9 cellular contexts compared by ENCODE assay signal in genomic region chr17:63447688-63448005, GRCh38. TPM values are rescaled to one million over a fixed set of nuclear protein-coding genes. Genes with fewer than 3 reads are reported as not detected.
DNase-seq lines count a peak whose midpoint lies in the region; ATAC-seq and TF ChIP-seq lines count a peak whose summit lies in the region.
"Had no signal": no experiment of that assay in that cellular context is flagged by ENCODE, and none has a peak within 500 bp of the region (broad histone marks: within the 10 kb centered on the region; RNA-seq: fewer than 3 reads in every experiment).

No MANE protein-coding gene starts in this region.

- H3K9ac ChIP-seq in MM.1S (ENCODE audit: low read length), result no peak overlapping the region

- H3K4me2 ChIP-seq in MM.1S (ENCODE audit: low read depth, low read length), result no peak overlapping the region

- H3K4me3 Mint-ChIP-seq in activated CD4-positive, alpha-beta T cell treated with anti-CD3 and anti-CD28 coated beads for 36 hours, result peak overlapping the region; percentile 60
- H3K4me3 Mint-ChIP-seq in T-helper 17 cell (peak overlapping the region; percentile 72), glutamatergic neuron (ENCODE audit: unreplicated experiment) (no peak overlapping the region)
- peak overlapping the region in 1 of 2 donors; percentile 11 for H3K4me3 Mint-ChIP-seq in stimulated activated naive B cell treated with anti-CD40 and anti-IgM and Interleukin-4, amounts not matched to agents 10 μg/mL and 1 μg/mL and 100 μg/mL, for 72 hours

- no peak for DNase-seq in activated CD4-positive, alpha-beta T cell treated with anti-CD3 and anti-CD28 coated beads for 36 hours
- DNase-seq in activated CD4-positive, alpha-beta T cell treated with anti-CD3 and anti-CD28 coated beads, Interleukin-2, amount 50 U/mL, for 48 hours, result no peak
- DNase-seq in T-helper 17 cell, result no peak
- no peak for DNase-seq in glutamatergic neuron
- DNase-seq in stimulated activated naive B cell treated with anti-CD40 and anti-IgM and Interleukin-4, amounts not matched to agents 10 μg/mL and 1 μg/mL and 100 μg/mL, for 72 hours, result no peak
- no peak for DNase-seq in kidney tubule cell (ENCODE audit: low spot score)
- no peak for DNase-seq in MM.1S
- no peak for DNase-seq in left colon
- DNase-seq: C1 segment of cervical spinal cord had no signal

- no peaks in the 10 kb centered on the region for H3K9me3 Mint-ChIP-seq in activated CD4-positive, alpha-beta T cell treated with anti-CD3 and anti-CD28 coated beads for 36 hours (ENCODE audit: low read depth)
- peaks cover 8% of the 10 kb centered on the region for H3K9me3 Mint-ChIP-seq in glutamatergic neuron (ENCODE audit: unreplicated experiment)
- H3K9me3 Mint-ChIP-seq in stimulated activated naive B cell treated with anti-CD40 and anti-IgM and Interleukin-4, amounts not matched to agents 10 μg/mL and 1 μg/mL and 100 μg/mL, for 72 hours, result no peaks in the 10 kb centered on the region

- H3F3A ChIP-seq in MM.1S (ENCODE audit: insufficient read depth, low read length), result no peaks in the 10 kb centered on the region; the same call in 1 of the 2 replicates

- no peak for ATAC-seq in activated CD4-positive, alpha-beta T cell treated with anti-CD3 and anti-CD28 coated beads for 36 hours
- ATAC-seq in T-helper 17 cell, result no peak
- ATAC-seq in stimulated activated naive B cell treated with anti-CD40 and anti-IgM and Interleukin-4, amounts not matched to agents 10 μg/mL and 1 μg/mL and 100 μg/mL, for 72 hours (replicated peaks), result no peak
- no peak for ATAC-seq in left colon

- 0 out of 2 replicates have a peak, but pooled peaks cover 4% of the 10 kb centered on the region for H3K27me3 ChIP-seq in MM.1S (replicated peaks; ENCODE audit: insufficient read depth, low read length)

- no peaks in the 10 kb centered on the region for H4K20me1 ChIP-seq in MM.1S (ENCODE audit: insufficient read depth, low read length)

- no peak overlapping the region for H2AFZ ChIP-seq in MM.1S (ENCODE audit: low read length)

- H3K36me3 Mint-ChIP-seq in activated CD4-positive, alpha-beta T cell treated with anti-CD3 and anti-CD28 coated beads for 36 hours (ENCODE audit: low read depth), result no peaks in the 10 kb centered on the region
- H3K36me3 Mint-ChIP-seq in T-helper 17 cell (ENCODE audit: low read depth) (no peaks in the 10 kb centered on the region), glutamatergic neuron (ENCODE audit: unreplicated experiment) (no peaks in the 10 kb centered on the region)
- no peaks in the 10 kb centered on the region for H3K36me3 Mint-ChIP-seq in stimulated activated naive B cell treated with anti-CD40 and anti-IgM and Interleukin-4, amounts not matched to agents 10 μg/mL and 1 μg/mL and 100 μg/mL, for 72 hours

- 0 out of 2 replicates have a peak, but pooled peaks cover 4% of the 10 kb centered on the region for H3K4me1 ChIP-seq in MM.1S (ENCODE audit: low read length)

- H3K4me1 Mint-ChIP-seq in activated CD4-positive, alpha-beta T cell treated with anti-CD3 and anti-CD28 coated beads for 36 hours, result peaks cover 20% of the 10 kb centered on the region
- peaks cover 28% of the 10 kb centered on the region for H3K4me1 Mint-ChIP-seq in T-helper 17 cell
- H3K4me1 Mint-ChIP-seq in glutamatergic neuron (ENCODE audit: low read depth, unreplicated experiment), result peaks cover 19% of the 10 kb centered on the region
- peaks cover 24 to 41% of the 10 kb centered on the region in 2 donors for H3K4me1 Mint-ChIP-seq in stimulated activated naive B cell treated with anti-CD40 and anti-IgM and Interleukin-4, amounts not matched to agents 10 μg/mL and 1 μg/mL and 100 μg/mL, for 72 hours

- no peaks in the 10 kb centered on the region for H3K9me3 ChIP-seq in T-helper 17 cell (ENCODE audit: control insufficient read depth, low read length, poor library complexity, severe bottlenecking)
- no peaks in the 10 kb centered on the region for H3K9me3 ChIP-seq in MM.1S (replicated peaks; ENCODE audit: insufficient read depth, low read length)

- intact Hi-C loops in activated CD4-positive, alpha-beta T cell treated with anti-CD3 and anti-CD28 coated beads for 36 hours (cut with DNase I, micrococcal nuclease), result loop anchor here (2.0 to 10.0 kb wide), 5 partner anchors 175 to 697 kb away; partner anchors contain the start of genes CCDC47 (in 1 of the 2), DDX42 (in 1 of the 2), MAP3K3 (in 1 of the 2) and SMARCD2 (in 1 of the 2)
- intact Hi-C loops in left colon (cut with DNase I, micrococcal nuclease), result no loop called here

- CTCF ChIA-PET in activated CD4-positive, alpha-beta T cell treated with anti-CD3 and anti-CD28 coated beads for 36 hours (lab: Charles Lee), result interaction anchor here (1.3 kb wide), 1 partner anchor 22 kb away, joined by 4 read pairs; no protein-coding TSS in a partner anchor

- peaks cover 3% of the 10 kb centered on the region for H3K27me3 Mint-ChIP-seq in activated CD4-positive, alpha-beta T cell treated with anti-CD3 and anti-CD28 coated beads for 36 hours
- H3K27me3 Mint-ChIP-seq in T-helper 17 cell, result no peaks in the 10 kb centered on the region
- peaks cover 5% of the 10 kb centered on the region for H3K27me3 Mint-ChIP-seq in glutamatergic neuron (ENCODE audit: unreplicated experiment)
- H3K27me3 Mint-ChIP-seq in stimulated activated naive B cell treated with anti-CD40 and anti-IgM and Interleukin-4, amounts not matched to agents 10 μg/mL and 1 μg/mL and 100 μg/mL, for 72 hours, result peaks cover 17 to 25% of the 10 kb centered on the region in 2 donors

- H3K36me3 ChIP-seq in MM.1S (replicated peaks; ENCODE audit: insufficient read depth, low read length), result no peaks in the 10 kb centered on the region

- no peak overlapping the region for H3K27ac ChIP-seq in MM.1S (ENCODE audit: low read length)

- H3K9me2 ChIP-seq in MM.1S (replicated peaks; ENCODE audit: insufficient read depth, low read length), result no peaks in the 10 kb centered on the region

- H3K27ac Mint-ChIP-seq in activated CD4-positive, alpha-beta T cell treated with anti-CD3 and anti-CD28 coated beads for 36 hours, result no peak overlapping the region
- peak overlapping the region; percentile 96 for H3K27ac Mint-ChIP-seq in T-helper 17 cell
- H3K27ac Mint-ChIP-seq in glutamatergic neuron (ENCODE audit: unreplicated experiment), result peak overlapping the region; percentile 80
- H3K27ac Mint-ChIP-seq in stimulated activated naive B cell treated with anti-CD40 and anti-IgM and Interleukin-4, amounts not matched to agents 10 μg/mL and 1 μg/mL and 100 μg/mL, for 72 hours, result peak overlapping the region; percentile 96

- H3K4me3 ChIP-seq in MM.1S (ENCODE audit: low read length), result no peak overlapping the region

- POLR2A ChIA-PET in activated CD4-positive, alpha-beta T cell treated with anti-CD3 and anti-CD28 coated beads for 36 hours (lab: Charles Lee), result no interaction called here

- TF ChIP-seq CTCF in glutamatergic neuron (IDR thresholded peaks at IDR 0.05; ENCODE audit: partially characterized antibody, unreplicated experiment) (no peak), MM.1S (IDR thresholded peaks at IDR 0.05; ENCODE audit: low read length) (no peak)

- H3K79me2 ChIP-seq in MM.1S (ENCODE audit: low read length), result no peaks in the 10 kb centered on the region

RNA-seq across cellular contexts. Expression of gene CYB561, which starts 1.5 kb away (rescaled TPM):
- 1 to 10 TPM; 2.5 to 3.0 TPM for total RNA-seq in activated CD4-positive, alpha-beta T cell treated with anti-CD3 and anti-CD28 coated beads for 36 hours
- total RNA-seq in T-helper 17 cell (10 to 100 TPM; 50.8 to 69.9 TPM), glutamatergic neuron (ENCODE audit: unreplicated experiment) (17.2 TPM), left colon (10 to 100 TPM; 59.6 to 66.6 TPM)

RNA-seq across cellular contexts. Expression of gene ACE, which starts 29.2 kb away (rescaled TPM):
- total RNA-seq in activated CD4-positive, alpha-beta T cell treated with anti-CD3 and anti-CD28 coated beads for 36 hours, result under 1 TPM; 0.26 to 0.46 TPM
- total RNA-seq in T-helper 17 cell (10 to 100 TPM; 11.6 to 21.5 TPM), glutamatergic neuron (ENCODE audit: unreplicated experiment) (3.7 TPM), left colon (10 to 100 TPM; 27.7 to 31.9 TPM)

Comparison
In these comparisons a context has a peak if more than half of its experiments do, and no peak if none do; other contexts are left out.
1. intact Hi-C loops: an anchor here in activated CD4-positive, alpha-beta T cell treated with anti-CD3 and anti-CD28 coated beads for 36 hours (2.0 to 10.0 kb wide); none called in left colon.